Comparison of ENCODE assay signal across 35 cellular contexts in genomic region chr21:29827647-29828046, GRCh38.
DNase-seq lines count a peak whose midpoint lies in the region; ATAC-seq, FAIRE-seq and TF ChIP-seq lines count a peak whose summit lies in the region.
"Had no signal": no experiment of that assay in that cellular context is flagged by ENCODE, and none has a peak within 500 bp of the region (broad histone marks: within the 10 kb centered on the region; RNA-seq: fewer than 3 reads in every experiment).

No MANE protein-coding gene starts in this region.

- FAIRE-seq in HepG2 (lab: Jason Lieb, UNC): no peak
- no peak for FAIRE-seq in K562 (lab: Jason Lieb, UNC)
- FAIRE-seq: A204.1, A549, D721Med had no signal

- in situ Hi-C loops in HepG2 (cut with HindIII; ENCODE audit: extremely low pct_ligation_motif_present, low pct_unique_long_range_greater_than_20kb): loop anchor here (25.0 kb wide), 1 partner anchor 740 kb away; no protein-coding TSS in a partner anchor
- in situ Hi-C loops in K562 (cut with MboI): no loop called here

- BruUV-seq in HepG2 (replicated peaks; lab: Mats Ljungman, UMichigan) (no TSS peak), K562 (replicated peaks; lab: Mats Ljungman, UMichigan) (no TSS peak)

- no peak overlapping the region for H3K4me3 Mint-ChIP-seq in GM23338
- H3K4me3 Mint-ChIP-seq: B cell; CD14-positive monocyte; CD4-positive, alpha-beta memory T cell; CD4-positive, alpha-beta T cell; CD4-positive, CD25-positive, alpha-beta regulatory T cell; CD8-positive, alpha-beta memory T cell; CD8-positive, alpha-beta T cell had no signal

- H3K27ac ChIP-seq in HepG2 (ENCODE audit: extremely low read length, insufficient read depth, low read length): no peak overlapping the region
- H3K27ac ChIP-seq in right lobe of liver: no peak overlapping the region
- H3K27ac ChIP-seq in GM23338 (ENCODE audit: low read depth): no peak overlapping the region
- H3K27ac ChIP-seq in K562 (ENCODE audit: extremely low read depth, low read depth, low read length): no peak overlapping the region
- H3K27ac ChIP-seq: 22Rv1; A549; BLaER1; BLaER1 treated with 17β-estradiol and CSF1 and Interleukin-3, amounts not matched to agents 10 nM and 100 nM; C4-2B had no signal

- no peaks in the 10 kb centered on the region for H3K27me3 Mint-ChIP-seq in GM23338 (ENCODE audit: insufficient read depth, low read depth, poor library complexity)
- H3K27me3 Mint-ChIP-seq: B cell; CD4-positive, alpha-beta memory T cell; CD4-positive, CD25-positive, alpha-beta regulatory T cell; CD8-positive, alpha-beta memory T cell had no signal

- H3K9ac ChIP-seq in HepG2 (ENCODE audit: insufficient read depth, low read depth, low read length): no peak overlapping the region
- H3K9ac ChIP-seq in K562 (ENCODE audit: insufficient read depth in 1 of 2, low read depth in 2 of 2, low read length in 2 of 2): no peak overlapping the region
- H3K9ac ChIP-seq: BLaER1; BLaER1 treated with 17β-estradiol and CSF1 and Interleukin-3, amounts not matched to agents 10 nM and 100 nM had no signal

- H3K4me2 ChIP-seq in HepG2 (ENCODE audit: low read depth, low read length) (no peak overlapping the region), GM23338 (no peak overlapping the region), K562 (ENCODE audit: insufficient read depth, low read length) (no peak overlapping the region)
- H3K4me2 ChIP-seq: A549; BLaER1; BLaER1 treated with 17β-estradiol and CSF1 and Interleukin-3, amounts not matched to agents 10 nM and 100 nM had no signal

- H3K4me1 Mint-ChIP-seq in GM23338: no peaks in the 10 kb centered on the region
- H3K4me1 Mint-ChIP-seq: B cell; CD14-positive monocyte; CD4-positive, alpha-beta memory T cell; CD4-positive, CD25-positive, alpha-beta regulatory T cell; CD8-positive, alpha-beta memory T cell had no signal

- H3K9me3 ChIP-seq in HepG2 (ENCODE audit: low read length) (peaks cover 62% of the 10 kb centered on the region), right lobe of liver (no peaks in the 10 kb centered on the region), K562 (replicated peaks; ENCODE audit: control insufficient read depth, insufficient read depth, low read depth, low read length) (no peaks in the 10 kb centered on the region)
- H3K9me3 ChIP-seq: A549, BE2C had no signal

- H3K36me3 Mint-ChIP-seq in GM23338 (ENCODE audit: low read depth): peaks cover 18% of the 10 kb centered on the region
- H3K36me3 Mint-ChIP-seq: CD14-positive monocyte; CD4-positive, alpha-beta memory T cell; CD4-positive, CD25-positive, alpha-beta regulatory T cell; CD8-positive, alpha-beta memory T cell; CD8-positive, alpha-beta T cell had no signal

- no peaks in the 10 kb centered on the region for H3K9me1 ChIP-seq in K562 (ENCODE audit: control insufficient read depth, insufficient read depth, low read length)

- TF ChIP-seq EP300 in HepG2 (IDR thresholded peaks at IDR 0.05; ENCODE audit: low read depth in 2 of 2, low read length in 2 of 2) (no peak), HepG2 (CRISPR knock-in tag; IDR thresholded peaks at IDR 0.05; ENCODE audit: borderline replicate concordance) (no peak), K562 (IDR thresholded peaks at IDR 0.05; ENCODE audit: low read length) (no peak)

- CTCF ChIA-PET in HepG2 (lab: Yijun Ruan, JAX; ENCODE audit: low intra/inter-chr PET ratio, low total read pairs): no interaction called here
- CTCF ChIA-PET in K562 (lab: Yijun Ruan, JAX; ENCODE audit: low intra/inter-chr PET ratio): no interaction called here

- TF ChIP-seq RAD21 in HepG2 (CRISPR knock-in tag; IDR thresholded peaks at IDR 0.05) (no peak), K562 (CRISPR knock-in tag; conservative IDR thresholded peaks at IDR 0.05 in 1 of 2, IDR thresholded peaks at IDR 0.05 in 1 of 2) (no peak)

- POLR2A ChIA-PET in HepG2 (lab: Yijun Ruan, JAX) (no interaction called here), K562 (lab: Yijun Ruan, JAX) (interaction anchor here (0.8 kb wide), 1 partner anchor 13 kb away, joined by 3 read pairs; no protein-coding TSS in a partner anchor)

- H4K20me1 ChIP-seq in HepG2 (ENCODE audit: insufficient read depth, low read length) (no peaks in the 10 kb centered on the region), GM23338 (replicated peaks; ENCODE audit: insufficient read depth) (no peaks in the 10 kb centered on the region), K562 (replicated peaks; ENCODE audit: control insufficient read depth, insufficient read depth, low read length) (no peaks in the 10 kb centered on the region)
- H4K20me1 ChIP-seq: BLaER1; BLaER1 treated with 17β-estradiol and CSF1 and Interleukin-3, amounts not matched to agents 10 nM and 100 nM had no signal

- H3K4me3 ChIP-seq in HepG2 (replicated peaks in 1 of 3; ENCODE audit: insufficient read depth in 1 of 3, low read depth in 2 of 3, low read length in 3 of 3): no peak overlapping the region
- no peak overlapping the region for H3K4me3 ChIP-seq in right lobe of liver
- no peak overlapping the region for H3K4me3 ChIP-seq in GM23338
- no peak overlapping the region for H3K4me3 ChIP-seq in K562
- H3K4me3 ChIP-seq: A549; BLaER1; BLaER1 treated with 17β-estradiol and CSF1 and Interleukin-3, amounts not matched to agents 10 nM and 100 nM had no signal

- no peaks in the 10 kb centered on the region for H3K27me3 ChIP-seq in HepG2 (ENCODE audit: control insufficient read depth in 1 of 2, insufficient read depth in 2 of 2, low read length in 2 of 2)
- H3K27me3 ChIP-seq in right lobe of liver: no peaks in the 10 kb centered on the region
- H3K27me3 ChIP-seq in GM23338 (ENCODE audit: insufficient read depth): no peaks in the 10 kb centered on the region
- H3K27me3 ChIP-seq in K562 (ENCODE audit: control insufficient read depth in 2 of 2, insufficient read depth in 2 of 2, low read length in 2 of 2): no peaks in the 10 kb centered on the region
- H3K27me3 ChIP-seq: BE2C; BLaER1; BLaER1 treated with 17β-estradiol and CSF1 and Interleukin-3, amounts not matched to agents 10 nM and 100 nM had no signal

- DNase-seq in HepG2 (ENCODE audit: low spot score) (no peak), right lobe of liver (no peak), GM23338 (ENCODE audit: low spot score) (no peak), K562 (ENCODE audit: extremely low read depth in 1 of 4, low spot score in 3 of 4) (no peak), GM19238 (ENCODE audit: insufficient read length, low spot score) (no peak)
- DNase-seq: 8988T; ACHN; AML-193; BE2C; C1 segment of cervical spinal cord; Caco-2; Calu3; CD4-positive, alpha-beta memory T cell; CD4-positive, alpha-beta T cell; CD4-positive, CD25-positive, alpha-beta regulatory T cell; CD8-positive, alpha-beta memory T cell; CD8-positive, alpha-beta T cell; COR-L47; DMS 273 treated with DMSO at 0.1 percent for 48 hours; DMS153; DMS53; DMS79; DMS79 treated with DMSO at 0.1 percent for 48 hours; DND-41; EL had no signal

- H2AFZ ChIP-seq in HepG2 (ENCODE audit: low read length) (no peak overlapping the region), GM23338 (no peak overlapping the region), K562 (ENCODE audit: low read depth, low read length) (peak overlapping the region; percentile 9; the same call in 1 of the 2 replicates)

- H3K79me2 ChIP-seq in HepG2 (ENCODE audit: insufficient read depth, low read length) (no peaks in the 10 kb centered on the region), GM23338 (replicated peaks; ENCODE audit: insufficient read depth) (no peaks in the 10 kb centered on the region), K562 (ENCODE audit: control insufficient read depth, insufficient read depth, low read length) (no peaks in the 10 kb centered on the region)

- H3K27ac Mint-ChIP-seq in GM23338: no peak overlapping the region
- H3K27ac Mint-ChIP-seq: B cell; CD14-positive monocyte; CD4-positive, alpha-beta memory T cell; CD4-positive, alpha-beta T cell; CD4-positive, CD25-positive, alpha-beta regulatory T cell; CD8-positive, alpha-beta memory T cell; CD8-positive, alpha-beta T cell had no signal

- TF ChIP-seq POLR2A in HepG2 (IDR thresholded peaks at IDR 0.05; ENCODE audit: insufficient read depth in 1 of 2, low read depth in 2 of 2, low read length in 2 of 2) (no peak), right lobe of liver (IDR thresholded peaks at IDR 0.05) (no peak), K562 (conservative IDR thresholded peaks at IDR 0.05) (no peak)

- no peak for ATAC-seq in HepG2
- ATAC-seq in right lobe of liver: no peak
- ATAC-seq in GM23338: no peak
- ATAC-seq in K562: no peak
- ATAC-seq in HG03108 (IDR thresholded peaks at IDR 0.05; ENCODE audit: unreplicated experiment): no peak
- ATAC-seq: A549; CD8-positive, alpha-beta T cell had no signal

- WGBS in HepG2 (ENCODE audit: low lambda C conversion rate): 22% methylated on average over 2 of the region's 2 CpGs
- WGBS in right lobe of liver (ENCODE audit: insufficient coverage, low coverage, low lambda C conversion rate, missing lambda C conversion rate): 72% methylated on average over 2 of the region's 2 CpGs
- 61% methylated on average over 2 of the region's 2 CpGs for WGBS in K562 (ENCODE audit: insufficient coverage, low coverage, missing lambda C conversion rate)

- H3K9me2 ChIP-seq in GM23338 (ENCODE audit: insufficient read depth): no peaks in the 10 kb centered on the region

- peaks cover 24% of the 10 kb centered on the region for H3K9me3 Mint-ChIP-seq in GM23338

- TF ChIP-seq CTCF in HepG2 (CRISPR knock-in tag; IDR thresholded peaks at IDR 0.05) (no peak), right lobe of liver (IDR thresholded peaks at IDR 0.05) (no peak), GM23338 (conservative IDR thresholded peaks at IDR 0.05; ENCODE audit: low read depth in 2 of 2) (no peak), K562 (IDR thresholded peaks at IDR 0.05 in 2 of 3, conservative IDR thresholded peaks at IDR 0.05 in 1 of 3; ENCODE audit: insufficient read depth in 2 of 3, low read depth in 1 of 3, low read length in 3 of 3) (no peak)

- intact Hi-C loops in HepG2 (cut with micrococcal nuclease; ENCODE audit: unreplicated experiment) (no loop called here), right lobe of liver (cut with DNase I) (no loop called here), K562 (cut with micrococcal nuclease) (no loop called here)

- H3K36me3 ChIP-seq in HepG2 (replicated peaks in 1 of 2; ENCODE audit: control insufficient read depth in 1 of 2, insufficient read depth in 2 of 2, low read length in 2 of 2): no peaks in the 10 kb centered on the region
- H3K36me3 ChIP-seq in right lobe of liver: no peaks in the 10 kb centered on the region
- H3K36me3 ChIP-seq in GM23338 (ENCODE audit: insufficient read depth): peaks cover 5% of the 10 kb centered on the region; the same call in 1 of the 2 replicates
- no peaks in the 10 kb centered on the region for H3K36me3 ChIP-seq in K562 (ENCODE audit: control insufficient read depth, insufficient read depth, low read length)
- H3K36me3 ChIP-seq: BE2C; BLaER1; BLaER1 treated with 17β-estradiol and CSF1 and Interleukin-3, amounts not matched to agents 10 nM and 100 nM had no signal

- H3K4me1 ChIP-seq in HepG2 (ENCODE audit: insufficient read depth, low read length) (no peaks in the 10 kb centered on the region), right lobe of liver (no peaks in the 10 kb centered on the region), GM23338 (ENCODE audit: insufficient read depth) (0 out of 2 replicates have a peak, but pooled peaks cover 4% of the 10 kb centered on the region), K562 (replicated peaks in 1 of 2; ENCODE audit: control insufficient read depth in 2 of 2, insufficient read depth in 2 of 2, low read length in 2 of 2) (no peaks in the 10 kb centered on the region)
- H3K4me1 ChIP-seq: A549; BE2C; BLaER1; BLaER1 treated with 17β-estradiol and CSF1 and Interleukin-3, amounts not matched to agents 10 nM and 100 nM; Caco-2 had no signal

- H3F3A ChIP-seq in GM23338 (replicated peaks; ENCODE audit: low read depth): no peaks in the 10 kb centered on the region
